ENCODE assay signal across 8 cellular contexts in the genomic region with DNA sequence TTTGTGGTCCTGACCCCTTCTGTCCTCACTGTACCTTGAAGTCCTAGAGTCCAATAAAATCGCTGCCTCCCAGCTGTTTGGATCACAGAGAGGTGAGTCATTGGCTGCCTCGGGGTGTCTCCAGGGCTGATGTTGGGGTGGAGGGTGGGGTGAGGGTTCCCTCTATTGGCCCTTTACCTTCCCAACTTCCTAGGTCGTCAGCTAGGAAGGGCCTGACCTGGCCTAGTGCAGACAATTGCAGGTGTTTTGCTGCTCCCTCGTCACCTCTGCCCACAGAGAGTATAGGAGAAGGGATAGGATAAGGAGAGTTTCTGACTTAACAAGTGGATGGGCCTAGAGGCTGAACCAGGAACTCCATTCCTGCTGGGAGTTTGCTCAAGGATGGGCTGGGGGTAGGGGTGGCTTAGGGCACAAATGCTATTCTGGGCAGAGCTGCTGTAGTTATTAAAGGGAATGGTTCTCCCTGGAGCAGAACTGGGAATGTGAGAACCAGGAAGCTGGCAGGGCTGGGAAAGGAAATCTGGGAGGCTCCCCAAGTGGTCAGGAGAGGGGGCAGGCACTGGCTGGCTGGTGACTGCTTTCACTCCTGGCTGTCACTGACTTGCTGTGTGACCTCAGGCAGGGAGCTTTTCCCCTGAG. TPM values are rescaled to one million over a fixed set of nuclear protein-coding genes. Genes with fewer than 3 reads are reported as not detected.
DNase-seq lines count a peak whose midpoint lies in the region; ATAC-seq and TF ChIP-seq lines count a peak whose summit lies in the region.

No MANE protein-coding gene starts in this region.

- peaks cover 21 to 39% (median 25%) of the 10 kb centered on the region in 3 donors for H3K4me1 Mint-ChIP-seq in CD8-positive, alpha-beta memory T cell
- peaks cover 15% of the 10 kb centered on the region for H3K4me1 Mint-ChIP-seq in activated T-helper 17 cell treated with anti-CD3 and anti-CD28 coated beads, Interleukin-2, amount 50 U/mL, for 72 hours

- TF ChIP-seq CTCF in gastrocnemius medialis (IDR thresholded peaks at IDR 0.05 in 4 of 5, conservative IDR thresholded peaks at IDR 0.05 in 1 of 5), result peak in 3 of 5 experiments; percentile 6 to 19 (median 14)

- TF ChIP-seq POLR2A in gastrocnemius medialis (IDR thresholded peaks at IDR 0.05), result no peak

- no peaks in the 10 kb centered on the region for H3K27me3 ChIP-seq in CD8-positive, alpha-beta memory T cell (ENCODE audit: insufficient read depth, low read length, poor library complexity, severe bottlenecking)
- H3K27me3 ChIP-seq in gastrocnemius medialis, result no peaks in the 10 kb centered on the region

- peak overlapping the region; percentile 88 to 96 (median 93) for H3K4me3 Mint-ChIP-seq in CD8-positive, alpha-beta memory T cell
- H3K4me3 Mint-ChIP-seq in activated T-helper 17 cell treated with anti-CD3 and anti-CD28 coated beads, Interleukin-2, amount 50 U/mL, for 72 hours, result peak overlapping the region; percentile 89

- peaks cover 21% of the 10 kb centered on the region for H3K4me1 ChIP-seq in CD8-positive, alpha-beta memory T cell (ENCODE audit: insufficient read depth, low read length)
- H3K4me1 ChIP-seq in gastrocnemius medialis, result peaks cover 28 to 47% of the 10 kb centered on the region in 2 donors

- peak overlapping the region; percentile 81 for H3K4me3 ChIP-seq in CD8-positive, alpha-beta memory T cell (ENCODE audit: low read length)
- H3K4me3 ChIP-seq in gastrocnemius medialis, result peak overlapping the region in 2 of 4 donors; percentile 69 to 74

- in situ Hi-C loops in gastrocnemius medialis (cut with MboI; ENCODE audit: low sequenced_read_pairs in 4 of 4), result loop anchor here in 1 of 4 donors (25.0 kb wide), 1 partner anchor 168 kb away; no protein-coding TSS in a partner anchor

- no peaks in the 10 kb centered on the region for H3K36me3 ChIP-seq in CD8-positive, alpha-beta memory T cell (ENCODE audit: insufficient read depth, low read length)
- no peaks in the 10 kb centered on the region for H3K36me3 ChIP-seq in gastrocnemius medialis

- H3K9me3 ChIP-seq in CD8-positive, alpha-beta memory T cell (ENCODE audit: low read length), result no peaks in the 10 kb centered on the region
- H3K9me3 ChIP-seq in gastrocnemius medialis, result no peaks in the 10 kb centered on the region

- H3K27ac Mint-ChIP-seq in CD8-positive, alpha-beta memory T cell, result peak overlapping the region; percentile 75 to 100 (median 98)
- H3K27ac Mint-ChIP-seq in activated T-helper 17 cell treated with anti-CD3 and anti-CD28 coated beads, Interleukin-2, amount 50 U/mL, for 72 hours, result peak overlapping the region; percentile 87

- no peak for ATAC-seq in activated T-helper 17 cell treated with anti-CD3 and anti-CD28 coated beads, Interleukin-2, amount 50 U/mL, for 72 hours (replicated peaks)
- ATAC-seq in left cardiac atrium (peak in 1 of 2 donors; percentile 1), gastrocnemius medialis (no peak)

- no peaks in the 10 kb centered on the region for H3K9me3 Mint-ChIP-seq in CD8-positive, alpha-beta memory T cell
- H3K9me3 Mint-ChIP-seq in activated T-helper 17 cell treated with anti-CD3 and anti-CD28 coated beads, Interleukin-2, amount 50 U/mL, for 72 hours, result no peaks in the 10 kb centered on the region

- DNase-seq in CD8-positive, alpha-beta memory T cell, result no peak
- DNase-seq in HK-2 (ENCODE audit: unreplicated experiment) (peak; percentile 30), left cardiac atrium (peak; percentile 43), gastrocnemius medialis (peak in 1 of 2 donors; percentile 32), NCI-H1092 treated with DMSO at 0.1 percent for 48 hours (lab: John Stamatoyannopoulos, UW) (no peak), SKM-1 (lab: John Stamatoyannopoulos, UW; ENCODE audit: unreplicated experiment) (no peak), NCI-H510A treated with DMSO at 0.1 percent for 48 hours (lab: John Stamatoyannopoulos, UW) (no peak)

- POLR2A ChIA-PET in CD8-positive, alpha-beta memory T cell (lab: Charles Lee), result no interaction called here

- H3K27me3 Mint-ChIP-seq in CD8-positive, alpha-beta memory T cell, result peaks cover 3 to 4% of the 10 kb centered on the region in 2 donors
- peaks cover 3% of the 10 kb centered on the region for H3K27me3 Mint-ChIP-seq in activated T-helper 17 cell treated with anti-CD3 and anti-CD28 coated beads, Interleukin-2, amount 50 U/mL, for 72 hours

- H3K27ac ChIP-seq in CD8-positive, alpha-beta memory T cell (ENCODE audit: low read depth, low read length), result peak overlapping the region; percentile 96
- H3K27ac ChIP-seq in gastrocnemius medialis, result peak overlapping the region; percentile 94 to 100 (median 95)

- intact Hi-C loops in left cardiac atrium (cut with DNase I) (loop anchor here in 1 of 2 donors (10.0 kb wide), 1 partner anchor 121 kb away; no protein-coding TSS in a partner anchor), gastrocnemius medialis (cut with DNase I; ENCODE audit: low total_unique reads) (loop anchor here (2.0 to 5.0 kb wide), 2 partner anchors 77 to 168 kb away; no protein-coding TSS in a partner anchor)

- peaks cover 0 to 6% (median 0%) of the 10 kb centered on the region in 3 donors for H3K36me3 Mint-ChIP-seq in CD8-positive, alpha-beta memory T cell
- peaks cover 4% of the 10 kb centered on the region for H3K36me3 Mint-ChIP-seq in activated T-helper 17 cell treated with anti-CD3 and anti-CD28 coated beads, Interleukin-2, amount 50 U/mL, for 72 hours (ENCODE audit: low read depth)

- CTCF ChIA-PET in CD8-positive, alpha-beta memory T cell (lab: Charles Lee), result interaction anchor here (0.7 to 2.1 kb wide), 2 partner anchors 167 to 393 kb away, joined by 4 to 7 read pairs; no protein-coding TSS in a partner anchor

RNA-seq across cellular contexts. Expression of a gene that starts 1.4 kb away (rescaled TPM):
- total RNA-seq in CD8-positive, alpha-beta memory T cell, result 1 to 10 TPM; 3.5 to 3.6 TPM
- 1.1 TPM for polyA plus RNA-seq in CD8-positive, alpha-beta memory T cell
- 1 to 10 TPM; 4.1 to 9.2 TPM for total RNA-seq in activated T-helper 17 cell treated with anti-CD3 and anti-CD28 coated beads, Interleukin-2, amount 50 U/mL, for 72 hours
- total RNA-seq in left cardiac atrium (100 to 1,000 TPM in 1 of 2 donors, 10 to 100 TPM in 1; 85.0 to 117 TPM), gastrocnemius medialis (10 to 100 TPM in 2 of 4 donors, 1 to 10 TPM in 2; 2.9 to 26.7 (median 11.1) TPM)

RNA-seq across cellular contexts. Expression of a gene that starts 28.6 kb away (rescaled TPM):
- 10 to 100 TPM; 24.9 to 26.3 TPM for total RNA-seq in CD8-positive, alpha-beta memory T cell
- polyA plus RNA-seq in CD8-positive, alpha-beta memory T cell, result 33.0 TPM
- 10 to 100 TPM; 17.3 to 23.0 TPM for total RNA-seq in activated T-helper 17 cell treated with anti-CD3 and anti-CD28 coated beads, Interleukin-2, amount 50 U/mL, for 72 hours
- 10 to 100 TPM; 14.1 to 14.8 TPM for total RNA-seq in left cardiac atrium
- 10 to 100 TPM; 12.8 to 14.1 (median 13.7) TPM for total RNA-seq in gastrocnemius medialis

Comparison
In these comparisons a context has a peak if more than half of its experiments do, and no peak if none do; other contexts are left out.
1. DNase-seq: peak in HK-2 (single experiment) and left cardiac atrium (single experiment); none in CD8-positive, alpha-beta memory T cell (0 of 5), NCI-H1092 treated with DMSO at 0.1 percent for 48 hours (single experiment), SKM-1 (single experiment) and NCI-H510A treated with DMSO at 0.1 percent for 48 hours (single experiment).